26 cellular contexts compared by ENCODE assay signal in the genomic region with DNA sequence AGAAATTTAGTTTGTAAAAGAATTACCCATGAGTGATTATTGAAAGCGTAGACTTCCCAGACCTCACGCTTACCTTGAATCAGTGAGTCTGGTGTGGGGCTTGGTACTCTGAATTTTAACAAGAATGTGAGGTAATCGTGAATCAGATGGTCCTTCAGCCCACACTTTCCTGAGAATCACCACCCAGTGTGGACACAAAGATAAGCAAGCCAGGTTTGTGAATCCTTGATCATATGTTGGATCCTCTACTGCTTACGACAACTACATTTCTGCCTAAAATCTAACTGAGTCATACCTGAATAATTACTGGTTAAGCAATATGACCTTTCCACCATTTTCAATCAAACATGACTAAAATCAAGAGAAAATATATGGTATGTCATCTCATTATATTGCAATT.
"Had no signal": no experiment of that assay in that cellular context is flagged by ENCODE, and none has a peak within 500 bp of the region (broad histone marks: within the 10 kb centered on the region; RNA-seq: fewer than 3 reads in every experiment).

No MANE protein-coding gene starts in this region.

- H3K27me3 Mint-ChIP-seq: memory B cell; stimulated activated naive B cell treated with anti-CD40 and anti-IgM and Interleukin-4, amounts not matched to agents 10 μg/mL and 1 μg/mL and 100 μg/mL, for 72 hours; stimulated activated naive CD8-positive, alpha-beta T cell treated with anti-CD3 and anti-CD28 coated beads, Interleukin-15, Interleukin-2, amounts not matched to agents 100 ng/mL and 50 ng/mL, for 24 hours had no signal

- H3K4me3 Mint-ChIP-seq: memory B cell; natural killer cell; stimulated activated naive B cell treated with anti-CD40 and anti-IgM and Interleukin-4, amounts not matched to agents 10 μg/mL and 1 μg/mL and 100 μg/mL, for 72 hours; stimulated activated naive CD8-positive, alpha-beta T cell treated with anti-CD3 and anti-CD28 coated beads, Interleukin-15, Interleukin-2, amounts not matched to agents 100 ng/mL and 50 ng/mL, for 24 hours had no signal

- H3K36me3 ChIP-seq: gastrocnemius medialis, ovary, sigmoid colon, spleen, thoracic aorta, tibial nerve, upper lobe of left lung had no signal

- DNase-seq: dorsolateral prefrontal cortex; effector CD4-positive, alpha-beta T cell; foreskin fibroblast; gastrocnemius medialis; head of caudate nucleus; natural killer cell; occipital lobe; ovary; posterior cingulate gyrus; psoas muscle; right cardiac atrium; sigmoid colon; spleen; stimulated activated CD4-positive, alpha-beta T cell treated with anti-CD3 and anti-CD28 coated beads, Interleukin-4, amount 100 ng/mL, for 4 hours; stimulated activated naive B cell treated with anti-CD40 and anti-IgM and Interleukin-4, amounts not matched to agents 10 μg/mL and 1 μg/mL and 100 μg/mL, for 72 hours; upper lobe of left lung had no signal

- H3K27me3 ChIP-seq: gastrocnemius medialis, ovary, sigmoid colon, spleen, tibial nerve, upper lobe of left lung had no signal

- H3K4me3 ChIP-seq: dorsolateral prefrontal cortex, gastrocnemius medialis, lung, ovary, psoas muscle, sigmoid colon, spleen, thoracic aorta, tibial nerve, upper lobe of left lung had no signal

- H3K4me1 ChIP-seq: gastrocnemius medialis, psoas muscle, sigmoid colon, spleen, tibial nerve, upper lobe of left lung had no signal

- H3K9me3 Mint-ChIP-seq: stimulated activated naive CD8-positive, alpha-beta T cell treated with anti-CD3 and anti-CD28 coated beads, Interleukin-15, Interleukin-2, amounts not matched to agents 100 ng/mL and 50 ng/mL, for 24 hours had no signal

- H3K4me1 Mint-ChIP-seq: memory B cell; natural killer cell; stimulated activated naive B cell treated with anti-CD40 and anti-IgM and Interleukin-4, amounts not matched to agents 10 μg/mL and 1 μg/mL and 100 μg/mL, for 72 hours had no signal

- H3K27ac Mint-ChIP-seq: memory B cell; natural killer cell; stimulated activated naive B cell treated with anti-CD40 and anti-IgM and Interleukin-4, amounts not matched to agents 10 μg/mL and 1 μg/mL and 100 μg/mL, for 72 hours; stimulated activated naive CD8-positive, alpha-beta T cell treated with anti-CD3 and anti-CD28 coated beads, Interleukin-15, Interleukin-2, amounts not matched to agents 100 ng/mL and 50 ng/mL, for 24 hours had no signal

- H3K9me3 ChIP-seq: gastrocnemius medialis, ovary, psoas muscle, sigmoid colon, spleen, thoracic aorta, tibial nerve, upper lobe of left lung had no signal

- ATAC-seq: esophagus mucosa; gastrocnemius medialis; left lobe of liver; natural killer cell; psoas muscle; right cardiac atrium; stimulated activated naive B cell treated with anti-CD40 and anti-IgM and Interleukin-4, amounts not matched to agents 10 μg/mL and 1 μg/mL and 100 μg/mL, for 72 hours had no signal

- H3K27ac ChIP-seq: dorsolateral prefrontal cortex, epithelial cell of prostate, gastrocnemius medialis, ovary, psoas muscle, sigmoid colon, spleen, thoracic aorta, tibial nerve, upper lobe of left lung had no signal

- H3K36me3 Mint-ChIP-seq: memory B cell; natural killer cell; stimulated activated naive B cell treated with anti-CD40 and anti-IgM and Interleukin-4, amounts not matched to agents 10 μg/mL and 1 μg/mL and 100 μg/mL, for 72 hours had no signal

- FAIRE-seq: keratinocyte, urothelium cell line had no signal
